14 cellular contexts compared by ENCODE assay signal in genomic region chr14:68942281-68943035, GRCh38. TPM values are rescaled to one million over a fixed set of nuclear protein-coding genes. Genes with fewer than 3 reads are reported as not detected.
DNase-seq lines count a peak whose midpoint lies in the region.
"Had no signal": no experiment of that assay in that cellular context is flagged by ENCODE, and none has a peak within 500 bp of the region (broad histone marks: within the 10 kb centered on the region; RNA-seq: fewer than 3 reads in every experiment).

No MANE protein-coding gene starts in this region.

- H3K27me3 ChIP-seq in GM23248 (replicated peaks; ENCODE audit: insufficient read depth) (no peaks in the 10 kb centered on the region), SJSA1 (replicated peaks) (no peaks in the 10 kb centered on the region), esophagus (ENCODE audit: control insufficient read depth in 1 of 2, insufficient read depth in 2 of 2, low read length in 2 of 2) (no peaks in the 10 kb centered on the region), skeletal muscle satellite cell (ENCODE audit: control insufficient read depth, insufficient read depth, low read length) (no peaks in the 10 kb centered on the region)
- H3K27me3 ChIP-seq: MG63, tibial nerve had no signal

- H2AFZ ChIP-seq in GM23248: no peak overlapping the region

- no peak for DNase-seq in GM23248
- no peak for DNase-seq in SJSA1 (ENCODE audit: low read depth in 1 of 2, low spot score in 2 of 2)
- no peak for DNase-seq in activated CD4-positive, alpha-beta memory T cell treated with anti-CD3 and anti-CD28 coated beads for 36 hours
- DNase-seq in Ammon's horn (ENCODE audit: low spot score): no peak
- DNase-seq in DMS114 treated with DMSO at 0.1 percent for 48 hours (lab: John Stamatoyannopoulos, UW; ENCODE audit: unreplicated experiment): no peak
- DNase-seq: activated T-cell treated with anti-CD3 and anti-CD28 coated beads, Interleukin-2, amount 50 U/mL, for 48 hours; dorsolateral prefrontal cortex; NCI-H774; stimulated activated CD4-positive, alpha-beta T cell treated with anti-CD3 and anti-CD28 coated beads, Interleukin-4, amount 100 ng/mL, for 24 hours; T-helper 17 cell had no signal

- H3K9me2 ChIP-seq in GM23248 (ENCODE audit: insufficient read depth): no peaks in the 10 kb centered on the region

- no peaks in the 10 kb centered on the region for H3K27me3 Mint-ChIP-seq in activated CD4-positive, alpha-beta memory T cell treated with anti-CD3 and anti-CD28 coated beads for 36 hours
- H3K27me3 Mint-ChIP-seq: T-helper 17 cell had no signal

- H3K79me2 ChIP-seq in GM23248 (ENCODE audit: insufficient read depth): peaks cover 97% of the 10 kb centered on the region

- H3K9me3 Mint-ChIP-seq in activated CD4-positive, alpha-beta memory T cell treated with anti-CD3 and anti-CD28 coated beads for 36 hours: no peaks in the 10 kb centered on the region

- no peaks in the 10 kb centered on the region for H3K9me3 ChIP-seq in GM23248 (ENCODE audit: low read depth)
- no peaks in the 10 kb centered on the region for H3K9me3 ChIP-seq in SJSA1 (replicated peaks)
- H3K9me3 ChIP-seq in esophagus (ENCODE audit: control insufficient read depth in 2 of 2, insufficient read depth in 1 of 2, low read depth in 1 of 2, low read length in 1 of 2): no peaks in the 10 kb centered on the region
- H3K9me3 ChIP-seq in skeletal muscle satellite cell (replicated peaks; ENCODE audit: low read length): no peaks in the 10 kb centered on the region
- H3K9me3 ChIP-seq: MG63, tibial nerve had no signal

- H3K4me3 ChIP-seq in GM23248 (no peak overlapping the region), SJSA1 (no peak overlapping the region), esophagus (ENCODE audit: low read depth in 1 of 2, low read length in 2 of 2) (no peak overlapping the region), skeletal muscle satellite cell (ENCODE audit: low read length) (peak overlapping the region; percentile 24)
- H3K4me3 ChIP-seq: dorsolateral prefrontal cortex, MG63, tibial nerve had no signal

- H3K4me1 ChIP-seq in GM23248 (ENCODE audit: insufficient read depth): peaks cover 80% of the 10 kb centered on the region
- H3K4me1 ChIP-seq in SJSA1 (replicated peaks): peaks cover 97% of the 10 kb centered on the region
- peaks cover 14 to 59% of the 10 kb centered on the region in 2 donors for H3K4me1 ChIP-seq in esophagus (ENCODE audit: control insufficient read depth in 2 of 2, insufficient read depth in 2 of 2, low read length in 1 of 2)
- H3K4me1 ChIP-seq in skeletal muscle satellite cell (ENCODE audit: control insufficient read depth, insufficient read depth, low read length): peaks cover 99% of the 10 kb centered on the region

- no peak overlapping the region for H3K4me3 Mint-ChIP-seq in activated CD4-positive, alpha-beta memory T cell treated with anti-CD3 and anti-CD28 coated beads for 36 hours
- H3K4me3 Mint-ChIP-seq: T-helper 17 cell had no signal

- no peak overlapping the region for H3K27ac Mint-ChIP-seq in activated CD4-positive, alpha-beta memory T cell treated with anti-CD3 and anti-CD28 coated beads for 36 hours
- H3K27ac Mint-ChIP-seq: T-helper 17 cell had no signal

- peaks cover 41% of the 10 kb centered on the region for H3K4me1 Mint-ChIP-seq in activated CD4-positive, alpha-beta memory T cell treated with anti-CD3 and anti-CD28 coated beads for 36 hours (ENCODE audit: low read depth)

- H3K4me2 ChIP-seq in GM23248 (ENCODE audit: unreplicated experiment) (peak overlapping the region; percentile 47), skeletal muscle satellite cell (ENCODE audit: low read length) (peak overlapping the region; percentile 59)

- no peaks in the 10 kb centered on the region for H3K36me3 Mint-ChIP-seq in activated CD4-positive, alpha-beta memory T cell treated with anti-CD3 and anti-CD28 coated beads for 36 hours

- peaks cover 19% of the 10 kb centered on the region; the same call in 1 of the 2 replicates for H4K20me1 ChIP-seq in GM23248 (ENCODE audit: insufficient read depth)

- CTCF ChIA-PET in activated CD4-positive, alpha-beta memory T cell treated with anti-CD3 and anti-CD28 coated beads for 36 hours (lab: Charles Lee): interaction anchor here (4.2 kb wide), 1 partner anchor 31 kb away, joined by 11 read pairs; no protein-coding TSS in a partner anchor

- H3K9ac ChIP-seq in GM23248: peak overlapping the region; percentile 40
- peak overlapping the region; percentile 55 for H3K9ac ChIP-seq in skeletal muscle satellite cell (ENCODE audit: low read depth, low read length)

- 86 to 88% methylated on average over 13 to 14 of the region's 14 CpGs for WGBS in GM23248 (ENCODE audit: low coverage in 1 of 2, low lambda C conversion rate in 2 of 2, missing lambda C conversion rate in 2 of 2), 2 experiments
- WGBS in esophagus, 2 donors: 70 to 75% methylated on average over 14 of the region's 14 CpGs

- intact Hi-C loops in activated CD4-positive, alpha-beta memory T cell treated with anti-CD3 and anti-CD28 coated beads for 36 hours (cut with micrococcal nuclease): no loop called here

- POLR2A ChIA-PET in activated CD4-positive, alpha-beta memory T cell treated with anti-CD3 and anti-CD28 coated beads for 36 hours (lab: Charles Lee): no interaction called here

- H3F3A ChIP-seq in GM23248 (ENCODE audit: insufficient read depth): peaks cover 81% of the 10 kb centered on the region

- H3K27ac ChIP-seq in GM23248 (peak overlapping the region; percentile 75), SJSA1 (peak overlapping the region; percentile 17), esophagus (ENCODE audit: low read depth in 2 of 2, low read length in 1 of 2) (peak overlapping the region; percentile 57 to 90)

- H3K36me3 ChIP-seq in GM23248 (ENCODE audit: low read depth) (no peaks in the 10 kb centered on the region), SJSA1 (peaks cover 80% of the 10 kb centered on the region), esophagus (ENCODE audit: control insufficient read depth in 2 of 2, insufficient read depth in 2 of 2, low read length in 1 of 2) (no peaks in the 10 kb centered on the region), skeletal muscle satellite cell (ENCODE audit: insufficient read depth, low read length) (peaks cover 15% of the 10 kb centered on the region)
- H3K36me3 ChIP-seq: tibial nerve had no signal

- in situ Hi-C loops in GM23248 (cut with MboI): no loop called here

RNA-seq across cellular contexts. Expression of gene ACTN1, which starts 36.6 kb away (rescaled TPM):
- total RNA-seq in GM23248 (2014; rRNA removed; shearing (Covaris generic)): 403 and 414 TPM in 2 replicates
- polyA plus RNA-seq in GM23248 (2016; fragmentation: Nextera tagmentation; extraction: Ambion mirVana) (593 and 597 TPM in 2 replicates), esophagus (10 to 100 TPM; 37.4 to 98.2 TPM)
- 262 and 370 TPM in 2 replicates for total RNA-seq in SJSA1 (2014; rRNA removed; shearing (Covaris generic))
- 110 and 141 TPM in 2 replicates for total RNA-seq in skeletal muscle satellite cell (2012; rRNA removed)
- total RNA-seq in activated CD4-positive, alpha-beta memory T cell treated with anti-CD3 and anti-CD28 coated beads for 36 hours: 10 to 100 TPM; 70.6 to 72.2 TPM

Comparison
In these comparisons a context has a peak if more than half of its experiments do, and no peak if none do; other contexts are left out.
1. H3K27ac ChIP-seq: peak in every context shown above with its lines; median percentile 75 in GM23248; 74 in esophagus; 17 in SJSA1.